9 cellular contexts compared by ENCODE assay signal in genomic region chr20:64038252-64038578, GRCh38. TPM values are rescaled to one million over a fixed set of nuclear protein-coding genes. Genes with fewer than 3 reads are reported as not detected.
DNase-seq lines count a peak whose midpoint lies in the region; ATAC-seq, FAIRE-seq and TF ChIP-seq lines count a peak whose summit lies in the region.
"Had no signal": no experiment of that assay in that cellular context is flagged by ENCODE, and none has a peak within 500 bp of the region (broad histone marks: within the 10 kb centered on the region; RNA-seq: fewer than 3 reads in every experiment).

No MANE protein-coding gene starts in this region.

- TF ChIP-seq CTCF in GM12865 (IDR thresholded peaks at IDR 0.05; ENCODE audit: insufficient read depth, low read depth, low read length, missing control alignments) (no peak), tibial artery (IDR thresholded peaks at IDR 0.05) (no peak)

- H3K27ac ChIP-seq in tibial artery, result no peak overlapping the region

- H3K9me3 ChIP-seq in tibial artery, result no peaks in the 10 kb centered on the region

- peak overlapping the region; percentile 70 for H3K4me3 ChIP-seq in GM12865 (ENCODE audit: low read depth, low read length)
- peak overlapping the region; percentile 31 to 51 for H3K4me3 ChIP-seq in tibial artery

- peak; percentile 77 for DNase-seq in GM12865 (ENCODE audit: low read depth)
- DNase-seq in NCI-H146 treated with DMSO at 0.1 percent for 48 hours (lab: John Stamatoyannopoulos, UW; ENCODE audit: unreplicated experiment), result peak; percentile 37
- DNase-seq in germinal center (ENCODE audit: low spot score), result peak; percentile 61
- DNase-seq in tibial artery, result no peak
- DNase-seq in MV-4-11 (lab: John Stamatoyannopoulos, UW), result no peak
- DNase-seq in frontal cortex (ENCODE audit: low spot score in 2 of 2), result no peak
- no peak for DNase-seq in hepatic stellate cell (ENCODE audit: low spot score)

- peaks cover 3 to 76% of the 10 kb centered on the region in 2 donors for H3K27me3 ChIP-seq in tibial artery

- peak; percentile 36 for ATAC-seq in GM21529 (IDR thresholded peaks at IDR 0.05; ENCODE audit: unreplicated experiment)

- intact Hi-C loops in tibial artery (cut with DNase I; ENCODE audit: low total_unique reads), result loop anchor here (2.0 kb wide), 1 partner anchor 87 kb away; no protein-coding TSS in a partner anchor

- H3K4me1 ChIP-seq in tibial artery, result peaks cover 0 to 47% (median 29%) of the 10 kb centered on the region in 4 donors

- H3K36me3 ChIP-seq in tibial artery, result peaks cover 0 to 21% (median 18%) of the 10 kb centered on the region in 3 donors

- FAIRE-seq in frontal cortex (lab: Jason Lieb, UNC), result no peak

RNA-seq across cellular contexts. Expression of gene C20orf204, which starts 2.2 kb away (rescaled TPM):
- total RNA-seq in frontal cortex, result 1.2 TPM

RNA-seq across cellular contexts. Expression of gene SOX18, which starts 11.2 kb away (rescaled TPM):
- 0.41 TPM for total RNA-seq in frontal cortex
- total RNA-seq: LHCN-M2 had no signal

RNA-seq across cellular contexts. Expression of gene TCEA2, which starts 24.8 kb away (rescaled TPM):
- total RNA-seq in frontal cortex, result 36.7 TPM

RNA-seq across cellular contexts. Expression of gene RGS19, which starts 41.1 kb away (rescaled TPM):
- 7.7 TPM for total RNA-seq in frontal cortex

RNA-seq across cellular contexts. Expression of gene OPRL1, which starts 41.7 kb away (rescaled TPM):
- total RNA-seq in frontal cortex, result 13.5 TPM

Comparison
In these comparisons a context has a peak if more than half of its experiments do, and no peak if none do; other contexts are left out.
1. DNase-seq: peak in GM12865 (single experiment), NCI-H146 treated with DMSO at 0.1 percent for 48 hours (single experiment) and germinal center (single experiment); none in tibial artery (0 of 2), MV-4-11 (single experiment), frontal cortex (0 of 2) and hepatic stellate cell (single experiment).